In the genomic region with DNA sequence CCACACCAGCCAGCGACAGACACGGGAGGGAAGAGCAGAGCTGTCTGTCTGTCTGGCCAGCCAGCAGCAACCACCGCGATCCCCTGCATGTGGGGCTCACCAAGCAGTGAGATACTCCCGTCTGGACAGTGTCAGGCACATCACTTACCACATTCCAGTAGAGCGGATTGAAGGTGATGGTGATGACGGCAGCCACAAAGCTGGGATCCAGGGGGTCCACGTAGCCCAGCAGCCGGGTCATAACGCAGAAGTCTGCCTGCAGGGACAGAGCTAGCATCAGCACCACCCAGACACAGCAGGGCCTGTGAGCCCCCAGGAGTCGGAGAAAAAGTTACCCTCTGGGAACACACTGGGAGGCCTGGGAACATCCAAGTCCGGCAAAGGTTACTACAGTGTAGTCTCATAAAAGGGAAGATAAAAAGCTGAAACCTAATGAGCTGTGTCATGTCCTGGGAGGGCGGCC, we compare ENCODE assay signal across 1 cellular context.
TF ChIP-seq lines count a peak whose summit lies in the region.

No MANE protein-coding gene starts in this region.

TF ChIP-seq in IMR-90, 13 proteins besides CTCF, POLR2A, EP300 and RAD21:
- TF ChIP-seq, protein P1, sequence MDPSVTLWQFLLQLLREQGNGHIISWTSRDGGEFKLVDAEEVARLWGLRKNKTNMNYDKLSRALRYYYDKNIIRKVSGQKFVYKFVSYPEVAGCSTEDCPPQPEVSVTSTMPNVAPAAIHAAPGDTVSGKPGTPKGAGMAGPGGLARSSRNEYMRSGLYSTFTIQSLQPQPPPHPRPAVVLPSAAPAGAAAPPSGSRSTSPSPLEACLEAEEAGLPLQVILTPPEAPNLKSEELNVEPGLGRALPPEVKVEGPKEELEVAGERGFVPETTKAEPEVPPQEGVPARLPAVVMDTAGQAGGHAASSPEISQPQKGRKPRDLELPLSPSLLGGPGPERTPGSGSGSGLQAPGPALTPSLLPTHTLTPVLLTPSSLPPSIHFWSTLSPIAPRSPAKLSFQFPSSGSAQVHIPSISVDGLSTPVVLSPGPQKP (IDR thresholded peaks at IDR 0.05; ENCODE audit: borderline replicate concordance, low read depth, low read length) = no peak
- TF ChIP-seq MAZ (IDR thresholded peaks at IDR 0.05; ENCODE audit: borderline replicate concordance, low read depth, low read length) (no peak), USF2 (IDR thresholded peaks at IDR 0.05; ENCODE audit: low read depth, low read length) (no peak), BHLHE40 (IDR thresholded peaks at IDR 0.05; ENCODE audit: low read depth, low read length) (no peak), FOS (IDR thresholded peaks at IDR 0.05; ENCODE audit: low read depth, low read length) (no peak), CEBPB (IDR thresholded peaks at IDR 0.05; ENCODE audit: low read depth, low read length) (no peak), MAFK (IDR thresholded peaks at IDR 0.05; ENCODE audit: low read depth, low read length) (no peak), CHD1 (IDR thresholded peaks at IDR 0.05; ENCODE audit: low read depth, low read length) (no peak), RFX5 (IDR thresholded peaks at IDR 0.05; ENCODE audit: low read depth, low read length) (no peak), RCOR1 (IDR thresholded peaks at IDR 0.05; ENCODE audit: insufficient replicate concordance, low read length) (no peak), SMC3 (IDR thresholded peaks at IDR 0.05; ENCODE audit: low read depth, low read length) (no peak), MXI1 (IDR thresholded peaks at IDR 0.05; ENCODE audit: borderline replicate concordance, low read depth, low read length) (no peak), NFE2L2 (IDR thresholded peaks at IDR 0.05; ENCODE audit: low read depth, low read length) (no peak)
